In the genomic region with DNA sequence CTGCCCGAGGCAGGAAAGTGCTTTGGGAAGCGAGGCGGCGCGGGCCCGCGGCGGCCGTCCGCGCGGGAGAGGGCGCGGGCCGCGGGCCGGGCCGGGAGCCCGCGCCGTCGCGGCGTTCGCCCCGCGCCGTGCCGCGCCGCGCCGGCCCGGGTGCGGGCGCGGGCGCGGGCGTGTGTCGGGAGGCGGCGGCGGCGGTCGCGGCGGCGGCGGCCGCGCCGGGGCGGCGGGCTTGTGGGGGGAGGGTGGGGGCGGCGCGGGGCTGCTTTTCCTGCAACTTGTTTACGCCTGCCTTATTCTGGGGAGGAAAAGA, we compare ENCODE assay signal across 8 cellular contexts. TPM values are rescaled to one million over a fixed set of nuclear protein-coding genes. Genes with fewer than 3 reads are reported as not detected.
DNase-seq lines count a peak whose midpoint lies in the region; ATAC-seq and TF ChIP-seq lines count a peak whose summit lies in the region.

No MANE protein-coding gene starts in this region.

- H3K27ac ChIP-seq in Peyer's patch (peak overlapping the region; percentile 75 to 91 (median 89)), psoas muscle (peak overlapping the region; percentile 66)

- H3K4me1 ChIP-seq in Peyer's patch, result no peaks in the 10 kb centered on the region
- no peaks in the 10 kb centered on the region for H3K4me1 ChIP-seq in psoas muscle

- TF ChIP-seq CTCF in GM12865 (IDR thresholded peaks at IDR 0.05; ENCODE audit: insufficient read depth, low read depth, low read length, missing control alignments), result no peak
- no peak for TF ChIP-seq CTCF in Peyer's patch (IDR thresholded peaks at IDR 0.05)
- TF ChIP-seq CTCF in fibroblast of mammary gland (conservative IDR thresholded peaks at IDR 0.05; ENCODE audit: control insufficient read depth, insufficient read depth, low read depth, low read length), result no peak
- no peak for TF ChIP-seq CTCF in psoas muscle (IDR thresholded peaks at IDR 0.05)

- H3K36me3 ChIP-seq in Peyer's patch (no peaks in the 10 kb centered on the region), psoas muscle (ENCODE audit: insufficient read depth in 1 of 2, low read depth in 1 of 2) (no peaks in the 10 kb centered on the region)

- WGBS in psoas muscle, 3 donors, result 0 to 2% (median 1%) methylated on average over 7 to 43 of the region's 59 CpGs

- DNase-seq in GM12865 (ENCODE audit: low read depth) (no peak), Peyer's patch (no peak), fibroblast of mammary gland (ENCODE audit: low read depth) (no peak), psoas muscle (no peak), DMS114 treated with DMSO at 0.1 percent for 48 hours (lab: John Stamatoyannopoulos, UW; ENCODE audit: unreplicated experiment) (no peak)
- no peak for DNase-seq in activated CD8-positive, alpha-beta memory T cell treated with anti-CD3 and anti-CD28 coated beads, Interleukin-2, amount 50 U/mL, for 48 hours

- ATAC-seq in psoas muscle, result peak in 1 of 4 donors; percentile 14
- ATAC-seq in HG03095 (IDR thresholded peaks at IDR 0.05; ENCODE audit: unreplicated experiment), result no peak
- no peak for ATAC-seq in HG02798 (IDR thresholded peaks at IDR 0.05; ENCODE audit: poor library complexity, unreplicated experiment)

- intact Hi-C loops in psoas muscle (cut with DNase I), result loop anchor here (5.0 to 10.0 kb wide), 4 partner anchors 127 to 517 kb away; no protein-coding TSS in a partner anchor

- H3K27me3 ChIP-seq in Peyer's patch (no peaks in the 10 kb centered on the region), psoas muscle (ENCODE audit: insufficient read depth in 3 of 3, low read length in 2 of 3) (no peaks in the 10 kb centered on the region)

- H3K4me3 ChIP-seq in GM12865 (ENCODE audit: low read depth, low read length) (peak overlapping the region; percentile 93), Peyer's patch (peak overlapping the region; percentile 64 to 88 (median 82)), fibroblast of mammary gland (ENCODE audit: control insufficient read depth, low read depth, low read length) (peak overlapping the region; percentile 75), psoas muscle (peak overlapping the region; percentile 95)

- TF ChIP-seq POLR2A in Peyer's patch (IDR thresholded peaks at IDR 0.05), result no peak

- H3K9me3 ChIP-seq in Peyer's patch (no peaks in the 10 kb centered on the region), psoas muscle (no peaks in the 10 kb centered on the region)

RNA-seq across cellular contexts. Expression of a gene that starts 1.4 kb away (rescaled TPM):
- 10 to 100 TPM in 1 of 4 donors, 1 to 10 TPM in 3; 2.8 to 22.3 (median 7.5) TPM for total RNA-seq in Peyer's patch
- total RNA-seq in psoas muscle, result 1 to 10 TPM; 1.4 to 3.2 (median 2.4) TPM
- 1 to 10 TPM in 2 of 3 donors, under 1 TPM in 1; 1.00 to 3.1 (median 1.1) TPM for polyA plus RNA-seq in psoas muscle
